In the genomic region with DNA sequence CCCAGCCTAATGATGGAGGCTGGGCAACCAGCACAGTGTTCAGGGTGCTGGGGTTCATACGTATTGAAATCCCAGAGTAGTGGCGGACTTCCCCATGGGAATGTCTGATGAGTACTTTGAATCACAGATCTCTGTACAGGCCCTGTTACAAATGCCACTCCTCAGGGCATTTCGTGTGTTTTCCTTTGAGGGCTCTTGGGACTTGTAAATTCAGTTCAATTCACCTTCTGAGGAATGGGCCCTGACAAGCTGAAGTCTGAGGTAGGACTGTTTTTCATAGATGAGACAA, we compare ENCODE assay signal across 1 cellular context.
TF ChIP-seq lines count a peak whose summit lies in the region.

No MANE protein-coding gene starts in this region.

TF ChIP-seq in K562, 482 proteins besides CTCF, POLR2A, EP300 and RAD21 (continued from another document):
- TF ChIP-seq, protein P1, sequence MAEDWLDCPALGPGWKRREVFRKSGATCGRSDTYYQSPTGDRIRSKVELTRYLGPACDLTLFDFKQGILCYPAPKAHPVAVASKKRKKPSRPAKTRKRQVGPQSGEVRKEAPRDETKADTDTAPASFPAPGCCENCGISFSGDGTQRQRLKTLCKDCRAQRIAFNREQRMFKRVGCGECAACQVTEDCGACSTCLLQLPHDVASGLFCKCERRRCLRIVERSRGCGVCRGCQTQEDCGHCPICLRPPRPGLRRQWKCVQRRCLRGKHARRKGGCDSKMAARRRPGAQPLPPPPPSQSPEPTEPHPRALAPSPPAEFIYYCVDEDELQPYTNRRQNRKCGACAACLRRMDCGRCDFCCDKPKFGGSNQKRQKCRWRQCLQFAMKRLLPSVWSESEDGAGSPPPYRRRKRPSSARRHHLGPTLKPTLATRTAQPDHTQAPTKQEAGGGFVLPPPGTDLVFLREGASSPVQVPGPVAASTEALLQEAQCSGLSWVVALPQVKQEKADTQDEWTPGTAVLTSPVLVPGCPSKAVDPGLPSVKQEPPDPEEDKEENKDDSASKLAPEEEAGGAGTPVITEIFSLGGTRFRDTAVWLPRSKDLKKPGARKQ (CRISPR knock-in tag; IDR thresholded peaks at IDR 0.05), result no peak
- TF ChIP-seq, protein P2, sequence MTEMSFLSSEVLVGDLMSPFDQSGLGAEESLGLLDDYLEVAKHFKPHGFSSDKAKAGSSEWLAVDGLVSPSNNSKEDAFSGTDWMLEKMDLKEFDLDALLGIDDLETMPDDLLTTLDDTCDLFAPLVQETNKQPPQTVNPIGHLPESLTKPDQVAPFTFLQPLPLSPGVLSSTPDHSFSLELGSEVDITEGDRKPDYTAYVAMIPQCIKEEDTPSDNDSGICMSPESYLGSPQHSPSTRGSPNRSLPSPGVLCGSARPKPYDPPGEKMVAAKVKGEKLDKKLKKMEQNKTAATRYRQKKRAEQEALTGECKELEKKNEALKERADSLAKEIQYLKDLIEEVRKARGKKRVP (CRISPR knock-in tag; IDR thresholded peaks at IDR 0.05), result no peak
- peak; percentile 19; the same call in 1 of the 2 replicates for TF ChIP-seq RBFOX2 (IDR thresholded peaks at IDR 0.05; ENCODE audit: low read depth, low read length)
- TF ChIP-seq, protein P3, sequence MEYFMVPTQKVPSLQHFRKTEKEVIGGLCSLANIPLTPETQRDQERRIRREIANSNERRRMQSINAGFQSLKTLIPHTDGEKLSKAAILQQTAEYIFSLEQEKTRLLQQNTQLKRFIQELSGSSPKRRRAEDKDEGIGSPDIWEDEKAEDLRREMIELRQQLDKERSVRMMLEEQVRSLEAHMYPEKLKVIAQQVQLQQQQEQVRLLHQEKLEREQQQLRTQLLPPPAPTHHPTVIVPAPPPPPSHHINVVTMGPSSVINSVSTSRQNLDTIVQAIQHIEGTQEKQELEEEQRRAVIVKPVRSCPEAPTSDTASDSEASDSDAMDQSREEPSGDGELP (CRISPR knock-in tag; IDR thresholded peaks at IDR 0.05; ENCODE audit: borderline replicate concordance), result no peak
- TF ChIP-seq, protein P4, sequence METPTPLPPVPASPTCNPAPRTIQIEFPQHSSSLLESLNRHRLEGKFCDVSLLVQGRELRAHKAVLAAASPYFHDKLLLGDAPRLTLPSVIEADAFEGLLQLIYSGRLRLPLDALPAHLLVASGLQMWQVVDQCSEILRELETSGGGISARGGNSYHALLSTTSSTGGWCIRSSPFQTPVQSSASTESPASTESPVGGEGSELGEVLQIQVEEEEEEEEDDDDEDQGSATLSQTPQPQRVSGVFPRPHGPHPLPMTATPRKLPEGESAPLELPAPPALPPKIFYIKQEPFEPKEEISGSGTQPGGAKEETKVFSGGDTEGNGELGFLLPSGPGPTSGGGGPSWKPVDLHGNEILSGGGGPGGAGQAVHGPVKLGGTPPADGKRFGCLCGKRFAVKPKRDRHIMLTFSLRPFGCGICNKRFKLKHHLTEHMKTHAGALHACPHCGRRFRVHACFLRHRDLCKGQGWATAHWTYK (CRISPR knock-in tag; IDR thresholded peaks at IDR 0.05), result no peak
- TF ChIP-seq ZNF3 (CRISPR knock-in tag; IDR thresholded peaks at IDR 0.05), result no peak
- TF ChIP-seq, protein P5, sequence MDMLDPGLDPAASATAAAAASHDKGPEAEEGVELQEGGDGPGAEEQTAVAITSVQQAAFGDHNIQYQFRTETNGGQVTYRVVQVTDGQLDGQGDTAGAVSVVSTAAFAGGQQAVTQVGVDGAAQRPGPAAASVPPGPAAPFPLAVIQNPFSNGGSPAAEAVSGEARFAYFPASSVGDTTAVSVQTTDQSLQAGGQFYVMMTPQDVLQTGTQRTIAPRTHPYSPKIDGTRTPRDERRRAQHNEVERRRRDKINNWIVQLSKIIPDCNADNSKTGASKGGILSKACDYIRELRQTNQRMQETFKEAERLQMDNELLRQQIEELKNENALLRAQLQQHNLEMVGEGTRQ (CRISPR knock-in tag; IDR thresholded peaks at IDR 0.05), result no peak
- TF ChIP-seq CBX5 (IDR thresholded peaks at IDR 0.05; ENCODE audit: borderline replicate concordance, low read depth), result no peak
- TF ChIP-seq, protein P6, sequence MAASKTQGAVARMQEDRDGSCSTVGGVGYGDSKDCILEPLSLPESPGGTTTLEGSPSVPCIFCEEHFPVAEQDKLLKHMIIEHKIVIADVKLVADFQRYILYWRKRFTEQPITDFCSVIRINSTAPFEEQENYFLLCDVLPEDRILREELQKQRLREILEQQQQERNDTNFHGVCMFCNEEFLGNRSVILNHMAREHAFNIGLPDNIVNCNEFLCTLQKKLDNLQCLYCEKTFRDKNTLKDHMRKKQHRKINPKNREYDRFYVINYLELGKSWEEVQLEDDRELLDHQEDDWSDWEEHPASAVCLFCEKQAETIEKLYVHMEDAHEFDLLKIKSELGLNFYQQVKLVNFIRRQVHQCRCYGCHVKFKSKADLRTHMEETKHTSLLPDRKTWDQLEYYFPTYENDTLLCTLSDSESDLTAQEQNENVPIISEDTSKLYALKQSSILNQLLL (CRISPR knock-in tag; IDR thresholded peaks at IDR 0.05; ENCODE audit: borderline replicate concordance), result no peak
- TF ChIP-seq NR4A1 (CRISPR knock-in tag; IDR thresholded peaks at IDR 0.05), result no peak
- TF ChIP-seq NR4A1 (tag; IDR thresholded peaks at IDR 0.05), result no peak
- no peak for TF ChIP-seq TCF7L2 (IDR thresholded peaks at IDR 0.05; ENCODE audit: low read depth, low read length)
- no peak for TF ChIP-seq CBFA2T3 (IDR thresholded peaks at IDR 0.05)
- TF ChIP-seq HDAC1 (IDR thresholded peaks at IDR 0.05), result no peak
- TF ChIP-seq ZNF717 (CRISPR knock-in tag; IDR thresholded peaks at IDR 0.05), result no peak
- no peak for TF ChIP-seq ATF1 (CRISPR knock-in tag; IDR thresholded peaks at IDR 0.05)
- peak; percentile 48; the same call in 1 of the 2 replicates for TF ChIP-seq ATF1 (tag; IDR thresholded peaks at IDR 0.05)
- no peak for TF ChIP-seq NR2C2 (CRISPR knock-in tag; IDR thresholded peaks at IDR 0.05)
- TF ChIP-seq NR2C2 (tag; IDR thresholded peaks at IDR 0.05), result peak; percentile 59; the same call in 1 of the 2 replicates
- TF ChIP-seq ZKSCAN1 (IDR thresholded peaks at IDR 0.05; ENCODE audit: low read depth, low read length), result no peak
- no peak for TF ChIP-seq RNF2 (IDR thresholded peaks at IDR 0.05)
- TF ChIP-seq HEY1 (CRISPR knock-in tag; IDR thresholded peaks at IDR 0.05; ENCODE audit: borderline replicate concordance), result no peak
- 0 out of 2 replicates have a peak, but pooled peaks have one; percentile 13 for TF ChIP-seq SUPT5H (IDR thresholded peaks at IDR 0.05)
- TF ChIP-seq IFI16 (CRISPR knock-in tag; IDR thresholded peaks at IDR 0.05), result no peak
- 0 out of 2 replicates have a peak, but pooled peaks have one; percentile 59 for TF ChIP-seq GTF2E2 (tag; IDR thresholded peaks at IDR 0.05)
- TF ChIP-seq NFRKB (IDR thresholded peaks at IDR 0.05; ENCODE audit: low read depth), result peak; percentile 48; the same call in 1 of the 2 replicates
